17 cellular contexts compared by ENCODE assay signal in genomic region chr3:31622636-31623288, GRCh38.
DNase-seq lines count a peak whose midpoint lies in the region; ATAC-seq and TF ChIP-seq lines count a peak whose summit lies in the region.
"Had no signal": no experiment of that assay in that cellular context is flagged by ENCODE, and none has a peak within 500 bp of the region (broad histone marks: within the 10 kb centered on the region; RNA-seq: fewer than 3 reads in every experiment).

No MANE protein-coding gene starts in this region.

- no peaks in the 10 kb centered on the region for H3K9me3 Mint-ChIP-seq in progenitor cell of endocrine pancreas (ENCODE audit: low read depth)
- H3K9me3 Mint-ChIP-seq: activated naive CD4-positive, alpha-beta T cell treated with anti-CD3 and anti-CD28 coated beads, Interleukin-2, amount 10 ng/mL, durations not matched to agents 7 days and 5 days; CD4-positive, alpha-beta T cell; H9 had no signal

- DNase-seq in NOMO-1 treated with dmso at 0.1 percent for 144 hours (lab: John Stamatoyannopoulos, UW; ENCODE audit: unreplicated experiment) = peak; percentile 7
- no peak for DNase-seq in stimulated activated CD8-positive, alpha-beta memory T cell treated with anti-CD3 and anti-CD28 coated beads, Interleukin-4, amount 100 ng/mL, for 48 hours
- no peak for DNase-seq in progenitor cell of endocrine pancreas (ENCODE audit: low spot score, unreplicated experiment)
- DNase-seq in dedifferentiated amniotic fluid mesenchymal stem cell (ENCODE audit: extremely low spot score) = no peak
- DNase-seq in RPMI8226 = no peak
- DNase-seq: activated naive CD4-positive, alpha-beta T cell treated with anti-CD3 and anti-CD28 coated beads, Interleukin-2, amount 10 ng/mL, durations not matched to agents 7 days and 5 days; caudate nucleus; CD4-positive, alpha-beta T cell; H9; NCI-H1694 treated with DMSO at 0.1 percent for 48 hours; psoas muscle; stimulated activated CD4-positive, alpha-beta T cell treated with anti-CD3 and anti-CD28 coated beads, Interleukin-4, amount 100 ng/mL, for 1 hour; stomach had no signal

- H3K4me1 Mint-ChIP-seq in progenitor cell of endocrine pancreas (ENCODE audit: low read depth) = no peaks in the 10 kb centered on the region

- H3K27ac Mint-ChIP-seq in progenitor cell of endocrine pancreas = no peak overlapping the region
- H3K27ac Mint-ChIP-seq: activated naive CD4-positive, alpha-beta T cell treated with anti-CD3 and anti-CD28 coated beads, Interleukin-2, amount 10 ng/mL, durations not matched to agents 7 days and 5 days had no signal

- H3K4me3 Mint-ChIP-seq in progenitor cell of endocrine pancreas (ENCODE audit: low read depth) = no peak overlapping the region
- H3K4me3 Mint-ChIP-seq: activated naive CD4-positive, alpha-beta T cell treated with anti-CD3 and anti-CD28 coated beads, Interleukin-2, amount 10 ng/mL, durations not matched to agents 7 days and 5 days; CD4-positive, alpha-beta T cell; H9 had no signal

- no peaks in the 10 kb centered on the region for H3K27me3 Mint-ChIP-seq in progenitor cell of endocrine pancreas
- H3K27me3 Mint-ChIP-seq: activated naive CD4-positive, alpha-beta T cell treated with anti-CD3 and anti-CD28 coated beads, Interleukin-2, amount 10 ng/mL, durations not matched to agents 7 days and 5 days; CD4-positive, alpha-beta T cell had no signal

- no peak for TF ChIP-seq CTCF in progenitor cell of endocrine pancreas (IDR thresholded peaks at IDR 0.05; ENCODE audit: unreplicated experiment)

- peaks cover 23% of the 10 kb centered on the region for H3K36me3 Mint-ChIP-seq in progenitor cell of endocrine pancreas (ENCODE audit: insufficient read depth)

- ATAC-seq in GM18858 (IDR thresholded peaks at IDR 0.05; ENCODE audit: unreplicated experiment) = peak; percentile 66
- peak; percentile 61 for ATAC-seq in GM21381 (IDR thresholded peaks at IDR 0.05; ENCODE audit: unreplicated experiment)
- ATAC-seq in HG03060 (IDR thresholded peaks at IDR 0.05; ENCODE audit: low read depth, unreplicated experiment) = peak; percentile 51
- ATAC-seq: HepG2, psoas muscle had no signal
